8 cellular contexts compared by ENCODE assay signal in the genomic region with DNA sequence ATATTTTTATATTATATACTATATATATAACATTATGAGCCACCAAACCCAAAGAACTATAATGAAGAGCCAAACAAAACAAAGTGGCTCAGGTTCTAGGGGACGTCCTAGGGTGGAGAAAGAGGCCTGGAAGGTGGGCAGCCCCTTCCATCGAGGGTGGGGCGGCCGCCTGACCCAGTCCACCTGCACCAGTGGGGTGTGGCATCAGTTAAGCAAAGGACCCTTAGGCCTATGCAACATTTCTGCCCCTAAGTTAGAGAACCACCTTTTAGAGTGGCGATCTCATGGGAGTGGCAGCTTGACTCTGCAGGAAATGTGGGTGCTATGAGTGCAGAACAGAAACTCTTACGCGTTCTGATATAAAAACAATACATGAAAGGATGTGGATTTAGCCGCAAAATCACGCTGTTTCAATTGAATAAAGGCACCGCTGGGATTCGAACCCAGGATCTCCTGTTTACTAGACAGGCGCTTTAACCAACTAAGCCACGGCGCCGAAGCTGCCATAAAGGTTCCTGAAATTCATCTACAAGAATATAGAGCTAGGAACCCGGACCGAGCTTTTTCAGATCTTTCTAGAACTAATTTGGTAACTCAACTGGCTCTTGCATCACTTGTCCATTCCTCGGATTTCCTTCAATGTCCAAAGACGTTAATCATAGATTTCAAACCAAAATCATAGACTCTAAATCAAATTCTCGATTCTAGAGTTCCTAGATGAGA. TPM values are rescaled to one million over a fixed set of nuclear protein-coding genes. Genes with fewer than 3 reads are reported as not detected.
DNase-seq lines count a peak whose midpoint lies in the region; ATAC-seq and TF ChIP-seq lines count a peak whose summit lies in the region.

No MANE protein-coding gene starts in this region.

- H3K4me3 Mint-ChIP-seq in activated CD4-positive, alpha-beta T cell treated with anti-CD3 and anti-CD28 coated beads, Interleukin-2, amount 10 ng/mL, durations not matched to agents 7 days and 5 days: peak overlapping the region; percentile 54
- peak overlapping the region; percentile 49 to 77 for H3K4me3 Mint-ChIP-seq in stimulated activated naive B cell treated with anti-CD40 and anti-IgM and Interleukin-4, amounts not matched to agents 10 μg/mL and 1 μg/mL and 100 μg/mL, for 72 hours

- H3K9me3 Mint-ChIP-seq in activated CD4-positive, alpha-beta T cell treated with anti-CD3 and anti-CD28 coated beads, Interleukin-2, amount 10 ng/mL, durations not matched to agents 7 days and 5 days: no peaks in the 10 kb centered on the region
- peaks cover 0 to 1% of the 10 kb centered on the region in 2 donors for H3K9me3 Mint-ChIP-seq in stimulated activated naive B cell treated with anti-CD40 and anti-IgM and Interleukin-4, amounts not matched to agents 10 μg/mL and 1 μg/mL and 100 μg/mL, for 72 hours

- POLR2A ChIA-PET in activated CD4-positive, alpha-beta T cell treated with anti-CD3 and anti-CD28 coated beads, Interleukin-2, amount 10 ng/mL, durations not matched to agents 7 days and 5 days (lab: Charles Lee): interaction anchor here (0.6 kb wide), 1 partner anchor 31 kb away, joined by 9 read pairs; no protein-coding TSS in a partner anchor

- H3K36me3 Mint-ChIP-seq in activated CD4-positive, alpha-beta T cell treated with anti-CD3 and anti-CD28 coated beads, Interleukin-2, amount 10 ng/mL, durations not matched to agents 7 days and 5 days (ENCODE audit: low read depth): peaks cover 51% of the 10 kb centered on the region
- peaks cover 53 to 73% of the 10 kb centered on the region in 2 donors for H3K36me3 Mint-ChIP-seq in stimulated activated naive B cell treated with anti-CD40 and anti-IgM and Interleukin-4, amounts not matched to agents 10 μg/mL and 1 μg/mL and 100 μg/mL, for 72 hours

- no peak for TF ChIP-seq CTCF in dorsolateral prefrontal cortex (IDR thresholded peaks at IDR 0.05 in 54 of 56, conservative IDR thresholded peaks at IDR 0.05 in 2 of 56; ENCODE audit: low read depth in 1 of 56, partially characterized antibody in 56 of 56)

- CTCF ChIA-PET in activated CD4-positive, alpha-beta T cell treated with anti-CD3 and anti-CD28 coated beads, Interleukin-2, amount 10 ng/mL, durations not matched to agents 7 days and 5 days (lab: Charles Lee): interaction anchor here (1.1 to 1.5 kb wide), 4 partner anchors 22 to 158 kb away, joined by 3 to 4 read pairs (median 4); partner anchors contain the start of genes CTC1 and PFAS

- no peaks in the 10 kb centered on the region for H3K27me3 Mint-ChIP-seq in activated CD4-positive, alpha-beta T cell treated with anti-CD3 and anti-CD28 coated beads, Interleukin-2, amount 10 ng/mL, durations not matched to agents 7 days and 5 days
- H3K27me3 Mint-ChIP-seq in stimulated activated naive B cell treated with anti-CD40 and anti-IgM and Interleukin-4, amounts not matched to agents 10 μg/mL and 1 μg/mL and 100 μg/mL, for 72 hours: peaks cover 7 to 23% of the 10 kb centered on the region in 2 donors

- H3K27ac Mint-ChIP-seq in activated CD4-positive, alpha-beta T cell treated with anti-CD3 and anti-CD28 coated beads, Interleukin-2, amount 10 ng/mL, durations not matched to agents 7 days and 5 days: peak overlapping the region; percentile 88
- H3K27ac Mint-ChIP-seq in stimulated activated naive B cell treated with anti-CD40 and anti-IgM and Interleukin-4, amounts not matched to agents 10 μg/mL and 1 μg/mL and 100 μg/mL, for 72 hours: peak overlapping the region; percentile 96

- intact Hi-C loops in dorsolateral prefrontal cortex (cut with DNase I): loop anchor here (5.0 to 10.0 kb wide), 2 partner anchors 89 to 159 kb away; partner anchors contain the start of gene RPL26 (in 1 of the 2)

- no peaks in the 10 kb centered on the region for H3K27me3 ChIP-seq in dorsolateral prefrontal cortex

- H3K27ac ChIP-seq in dorsolateral prefrontal cortex: peak overlapping the region; percentile 53 to 99 (median 89)

- ATAC-seq in stimulated activated naive B cell treated with anti-CD40 and anti-IgM and Interleukin-4, amounts not matched to agents 10 μg/mL and 1 μg/mL and 100 μg/mL, for 72 hours (replicated peaks): no peak

- DNase-seq in COLO668 (lab: John Stamatoyannopoulos, UW; ENCODE audit: unreplicated experiment): peak; percentile 7
- peak; percentile 63 for DNase-seq in NCI-H1105 (lab: John Stamatoyannopoulos, UW)
- DNase-seq in activated CD4-positive, alpha-beta T cell treated with anti-CD3 and anti-CD28 coated beads, Interleukin-2, amount 10 ng/mL, durations not matched to agents 7 days and 5 days: peak; percentile 83
- DNase-seq in dorsolateral prefrontal cortex: peak in 8 of 10 donors; percentile 36 to 75 (median 60)
- peak; percentile 62 for DNase-seq in mucosa of gallbladder (ENCODE audit: low spot score)
- peak; percentile 39 for DNase-seq in stimulated activated naive B cell treated with anti-CD40 and anti-IgM and Interleukin-4, amounts not matched to agents 10 μg/mL and 1 μg/mL and 100 μg/mL, for 72 hours
- DNase-seq in cortex of kidney (lab: John Stamatoyannopoulos, UW): no peak
- no peak for DNase-seq in NCI-H1436 treated with DMSO at 0.1 percent for 48 hours (lab: John Stamatoyannopoulos, UW)

- peaks cover 59% of the 10 kb centered on the region for H3K4me1 Mint-ChIP-seq in activated CD4-positive, alpha-beta T cell treated with anti-CD3 and anti-CD28 coated beads, Interleukin-2, amount 10 ng/mL, durations not matched to agents 7 days and 5 days
- H3K4me1 Mint-ChIP-seq in stimulated activated naive B cell treated with anti-CD40 and anti-IgM and Interleukin-4, amounts not matched to agents 10 μg/mL and 1 μg/mL and 100 μg/mL, for 72 hours: peaks cover 49 to 51% of the 10 kb centered on the region in 2 donors

- peak overlapping the region in 56 of 59 donors; percentile 8 to 62 (median 46) for H3K4me3 ChIP-seq in dorsolateral prefrontal cortex

RNA-seq across cellular contexts. Expression of gene AURKB, which starts 15.6 kb away (rescaled TPM):
- 100 to 1,000 TPM; 188 to 224 TPM for total RNA-seq in activated CD4-positive, alpha-beta T cell treated with anti-CD3 and anti-CD28 coated beads, Interleukin-2, amount 10 ng/mL, durations not matched to agents 7 days and 5 days
- total RNA-seq in dorsolateral prefrontal cortex: 1 to 10 TPM in 8 of 120 experiments, under 1 TPM in 4, not detected in 108; 0.75 to 3.8 (median 1.2) TPM
- total RNA-seq in mucosa of gallbladder: 1.9 TPM

RNA-seq across cellular contexts. Expression of gene CTC1, which starts 21.9 kb away (rescaled TPM):
- total RNA-seq in activated CD4-positive, alpha-beta T cell treated with anti-CD3 and anti-CD28 coated beads, Interleukin-2, amount 10 ng/mL, durations not matched to agents 7 days and 5 days: 100 to 1,000 TPM; 125 to 126 TPM
- total RNA-seq in dorsolateral prefrontal cortex (10 to 100 TPM; 33.8 to 92.7 (median 64.4) TPM), mucosa of gallbladder (66.3 TPM)

RNA-seq across cellular contexts. Expression of gene PFAS, which starts 23.1 kb away (rescaled TPM):
- 10 to 100 TPM; 54.0 to 60.4 TPM for total RNA-seq in activated CD4-positive, alpha-beta T cell treated with anti-CD3 and anti-CD28 coated beads, Interleukin-2, amount 10 ng/mL, durations not matched to agents 7 days and 5 days
- total RNA-seq in dorsolateral prefrontal cortex (10 to 100 TPM; 20.3 to 49.9 (median 35.2) TPM), mucosa of gallbladder (31.4 TPM)

RNA-seq across cellular contexts. Expression of gene BORCS6, which starts 36.0 kb away (rescaled TPM):
- 10 to 100 TPM; 12.2 to 12.9 TPM for total RNA-seq in activated CD4-positive, alpha-beta T cell treated with anti-CD3 and anti-CD28 coated beads, Interleukin-2, amount 10 ng/mL, durations not matched to agents 7 days and 5 days
- total RNA-seq in dorsolateral prefrontal cortex: 10 to 100 TPM in 5 of 120 experiments, 1 to 10 TPM in 115; 5.2 to 10.9 (median 8.0) TPM
- 12.4 TPM for total RNA-seq in mucosa of gallbladder

RNA-seq across cellular contexts. Expression of gene TMEM107, which starts 49.8 kb away (rescaled TPM):
- total RNA-seq in activated CD4-positive, alpha-beta T cell treated with anti-CD3 and anti-CD28 coated beads, Interleukin-2, amount 10 ng/mL, durations not matched to agents 7 days and 5 days: 10 to 100 TPM; 34.8 to 37.2 TPM
- total RNA-seq in dorsolateral prefrontal cortex (10 to 100 TPM in 119 of 120 experiments, 1 to 10 TPM in 1; 9.1 to 25.9 (median 17.1) TPM), mucosa of gallbladder (22.5 TPM)

Comparison
In these comparisons a context has a peak if more than half of its experiments do, and no peak if none do; other contexts are left out.
1. DNase-seq: peak in COLO668 (single experiment), NCI-H1105 (single experiment), activated CD4-positive, alpha-beta T cell treated with anti-CD3 and anti-CD28 coated beads, Interleukin-2, amount 10 ng/mL, durations not matched to agents 7 days and 5 days (single experiment), dorsolateral prefrontal cortex (8 of 10), mucosa of gallbladder (single experiment) and stimulated activated naive B cell treated with anti-CD40 and anti-IgM and Interleukin-4, amounts not matched to agents 10 μg/mL and 1 μg/mL and 100 μg/mL, for 72 hours (single experiment); none in cortex of kidney (single experiment) and NCI-H1436 treated with DMSO at 0.1 percent for 48 hours (single experiment).
2. RNA of gene AURKB, which starts 15.6 kb away (total RNA-seq): 188 to 224 TPM in activated CD4-positive, alpha-beta T cell treated with anti-CD3 and anti-CD28 coated beads, Interleukin-2, amount 10 ng/mL, durations not matched to agents 7 days and 5 days; 1.9 TPM in mucosa of gallbladder (single experiment) and 0.75 to 3.8 TPM in dorsolateral prefrontal cortex; every median in the first group is over 10 times any median in the second.